2 cellular contexts compared by ENCODE assay signal in the genomic region with DNA sequence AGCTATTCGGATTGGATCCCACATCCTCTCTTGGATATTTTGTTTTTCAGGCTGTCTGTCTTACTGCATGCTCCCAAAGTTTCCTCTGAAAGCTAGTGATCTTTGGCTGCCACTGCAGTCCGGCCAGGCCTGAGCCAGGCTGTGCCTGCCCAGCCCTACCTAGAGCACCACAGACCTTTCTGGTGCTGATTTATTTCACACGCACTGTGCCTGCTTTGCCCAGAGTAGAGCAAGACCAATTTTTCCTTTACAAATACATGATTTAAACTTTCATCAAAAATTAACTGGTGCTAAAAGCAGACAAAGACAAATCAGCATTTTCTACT.
TF ChIP-seq lines count a peak whose summit lies in the region.

No MANE protein-coding gene starts in this region.

TF ChIP-seq in SK-N-SH, 30 proteins besides CTCF, POLR2A, EP300 and RAD21:
- TF ChIP-seq USF2 (IDR thresholded peaks at IDR 0.05; ENCODE audit: borderline replicate concordance, low read depth, low read length) (0 out of 2 replicates have a peak, but pooled peaks have one; percentile 7), FOXM1 (IDR thresholded peaks at IDR 0.05; ENCODE audit: low read depth) (no peak)

TF ChIP-seq in H1, 55 proteins besides CTCF, POLR2A, EP300 and RAD21:
- no peak for TF ChIP-seq RNF2 (IDR thresholded peaks at IDR 0.05; ENCODE audit: borderline replicate concordance, low read depth, low read length, missing control alignments, poor library complexity, severe bottlenecking)
- TF ChIP-seq HDAC2 (IDR thresholded peaks at IDR 0.05; ENCODE audit: borderline replicate concordance in 1 of 2, low read depth in 2 of 2, low read length in 2 of 2), result no peak
- TF ChIP-seq CHD2 (IDR thresholded peaks at IDR 0.05; ENCODE audit: low read length), result no peak
- peak; percentile 3 for TF ChIP-seq ASH2L (IDR thresholded peaks at IDR 0.05; ENCODE audit: low read length)
